9 cellular contexts compared by ENCODE assay signal in the genomic region with DNA sequence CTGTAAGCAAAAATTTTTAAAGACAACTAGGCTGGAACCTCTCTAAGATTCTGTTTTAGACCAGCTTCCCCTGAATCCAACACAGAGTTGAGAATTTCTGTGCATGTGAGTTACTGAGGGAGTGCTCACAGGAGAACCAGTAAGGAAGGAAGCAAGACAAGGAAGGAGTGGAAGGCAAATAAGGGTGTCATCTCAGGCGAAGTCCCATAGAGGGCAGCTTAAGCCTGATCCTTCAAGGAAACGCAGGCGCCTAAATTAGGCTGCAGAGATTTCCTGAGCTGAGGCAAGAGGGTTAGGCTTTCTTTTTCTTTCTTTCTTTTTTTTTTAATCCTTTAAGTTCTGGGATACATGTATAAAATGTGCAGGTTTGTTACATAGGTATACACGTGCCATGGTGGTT. TPM values are rescaled to one million over a fixed set of nuclear protein-coding genes. Genes with fewer than 3 reads are reported as not detected.
DNase-seq lines count a peak whose midpoint lies in the region; ATAC-seq and TF ChIP-seq lines count a peak whose summit lies in the region.
"Had no signal": no experiment of that assay in that cellular context is flagged by ENCODE, and none has a peak within 500 bp of the region (broad histone marks: within the 10 kb centered on the region; RNA-seq: fewer than 3 reads in every experiment).

No MANE protein-coding gene starts in this region.

- H3K4me3 ChIP-seq in GM23338 (no peak overlapping the region), WERI-Rb-1 (ENCODE audit: low read depth, low read length) (no peak overlapping the region)

- no peaks in the 10 kb centered on the region for H4K20me1 ChIP-seq in GM23338 (replicated peaks; ENCODE audit: insufficient read depth)

- no peak overlapping the region for H3K27ac ChIP-seq in 22Rv1
- no peak overlapping the region for H3K27ac ChIP-seq in GM23338 (ENCODE audit: low read depth)
- no peak overlapping the region for H3K27ac ChIP-seq in WERI-Rb-1

- no peaks in the 10 kb centered on the region for H3F3A ChIP-seq in GM23338 (replicated peaks; ENCODE audit: low read depth)

- H3K4me1 ChIP-seq in GM23338 (ENCODE audit: insufficient read depth) = no peaks in the 10 kb centered on the region

- H3K36me3 Mint-ChIP-seq in GM23338 (ENCODE audit: low read depth) (no peaks in the 10 kb centered on the region), T-helper 17 cell (ENCODE audit: low read depth) (no peaks in the 10 kb centered on the region)

- H3K4me3 Mint-ChIP-seq in GM23338 (no peak overlapping the region), T-helper 17 cell (no peak overlapping the region)

- no peak overlapping the region for H2AFZ ChIP-seq in GM23338

- no peak overlapping the region for H3K4me2 ChIP-seq in GM23338

- H3K9me3 ChIP-seq in WERI-Rb-1 (ENCODE audit: severe bottlenecking) = no peaks in the 10 kb centered on the region
- H3K9me3 ChIP-seq in T-helper 17 cell (ENCODE audit: control insufficient read depth, low read length, poor library complexity, severe bottlenecking) = no peaks in the 10 kb centered on the region

- H3K4me1 Mint-ChIP-seq in GM23338 (no peaks in the 10 kb centered on the region), T-helper 17 cell (no peaks in the 10 kb centered on the region)

- H3K27me3 Mint-ChIP-seq in GM23338 (ENCODE audit: insufficient read depth, low read depth, poor library complexity) = no peaks in the 10 kb centered on the region
- peaks cover 6% of the 10 kb centered on the region for H3K27me3 Mint-ChIP-seq in T-helper 17 cell

- no peaks in the 10 kb centered on the region for H3K27me3 ChIP-seq in GM23338 (ENCODE audit: insufficient read depth)
- H3K27me3 ChIP-seq in WERI-Rb-1 (ENCODE audit: insufficient read depth, low read depth, severe bottlenecking) = no peaks in the 10 kb centered on the region

- H3K27ac Mint-ChIP-seq in GM23338 = no peak overlapping the region
- no peak overlapping the region for H3K27ac Mint-ChIP-seq in T-helper 17 cell

- no peaks in the 10 kb centered on the region for H3K9me2 ChIP-seq in GM23338 (ENCODE audit: insufficient read depth)

- H3K79me2 ChIP-seq in GM23338 (replicated peaks; ENCODE audit: insufficient read depth) = no peaks in the 10 kb centered on the region

- DNase-seq in GM23338 (ENCODE audit: low spot score) (peak; percentile 88), WERI-Rb-1 (peak; percentile 35), iPS DF 19.7 (ENCODE audit: low read depth, low spot score) (peak; percentile 40), T-helper 17 cell (no peak)

- no peaks in the 10 kb centered on the region for H3K9me3 Mint-ChIP-seq in GM23338

- H3K36me3 ChIP-seq in GM23338 (ENCODE audit: insufficient read depth) = no peaks in the 10 kb centered on the region
- H3K36me3 ChIP-seq in WERI-Rb-1 = no peaks in the 10 kb centered on the region

- peak; percentile 60 for TF ChIP-seq CTCF in 22Rv1 (IDR thresholded peaks at IDR 0.05)
- TF ChIP-seq CTCF in GM23338 (conservative IDR thresholded peaks at IDR 0.05; ENCODE audit: low read depth in 2 of 2) = peak; percentile 68 to 87
- peak; percentile 59 for TF ChIP-seq CTCF in WERI-Rb-1 (IDR thresholded peaks at IDR 0.05; ENCODE audit: low read depth, low read length)

- ATAC-seq in GM23338 = peak; percentile 98
- no peak for ATAC-seq in HG02610 (IDR thresholded peaks at IDR 0.05; ENCODE audit: unreplicated experiment)
- ATAC-seq in GM19324 (IDR thresholded peaks at IDR 0.05; ENCODE audit: low FRiP score, unreplicated experiment) = no peak
- ATAC-seq in T-helper 17 cell = no peak
- no peak for ATAC-seq in GM18517 (IDR thresholded peaks at IDR 0.05; ENCODE audit: unreplicated experiment)

TF ChIP-seq in GM23338, 12 proteins besides CTCF, POLR2A, EP300 and RAD21 (continues in another document):
- no peak for TF ChIP-seq JUNB (IDR thresholded peaks at IDR 0.05; ENCODE audit: unreplicated experiment)
- no peak for TF ChIP-seq STAT1 (IDR thresholded peaks at IDR 0.05; ENCODE audit: unreplicated experiment)
- TF ChIP-seq POLR2AphosphoS5 (IDR thresholded peaks at IDR 0.05; ENCODE audit: low read depth) = no peak
- TF ChIP-seq EZH2 (IDR thresholded peaks at IDR 0.05; ENCODE audit: low read depth, unreplicated experiment) = no peak
- TF ChIP-seq, protein P1, sequence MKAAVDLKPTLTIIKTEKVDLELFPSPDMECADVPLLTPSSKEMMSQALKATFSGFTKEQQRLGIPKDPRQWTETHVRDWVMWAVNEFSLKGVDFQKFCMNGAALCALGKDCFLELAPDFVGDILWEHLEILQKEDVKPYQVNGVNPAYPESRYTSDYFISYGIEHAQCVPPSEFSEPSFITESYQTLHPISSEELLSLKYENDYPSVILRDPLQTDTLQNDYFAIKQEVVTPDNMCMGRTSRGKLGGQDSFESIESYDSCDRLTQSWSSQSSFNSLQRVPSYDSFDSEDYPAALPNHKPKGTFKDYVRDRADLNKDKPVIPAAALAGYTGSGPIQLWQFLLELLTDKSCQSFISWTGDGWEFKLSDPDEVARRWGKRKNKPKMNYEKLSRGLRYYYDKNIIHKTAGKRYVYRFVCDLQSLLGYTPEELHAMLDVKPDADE (IDR thresholded peaks at IDR 0.05) = no peak
- no peak for TF ChIP-seq ZNF114 (CRISPR knock-in tag; IDR thresholded peaks at IDR 0.05)
- TF ChIP-seq, protein P2, sequence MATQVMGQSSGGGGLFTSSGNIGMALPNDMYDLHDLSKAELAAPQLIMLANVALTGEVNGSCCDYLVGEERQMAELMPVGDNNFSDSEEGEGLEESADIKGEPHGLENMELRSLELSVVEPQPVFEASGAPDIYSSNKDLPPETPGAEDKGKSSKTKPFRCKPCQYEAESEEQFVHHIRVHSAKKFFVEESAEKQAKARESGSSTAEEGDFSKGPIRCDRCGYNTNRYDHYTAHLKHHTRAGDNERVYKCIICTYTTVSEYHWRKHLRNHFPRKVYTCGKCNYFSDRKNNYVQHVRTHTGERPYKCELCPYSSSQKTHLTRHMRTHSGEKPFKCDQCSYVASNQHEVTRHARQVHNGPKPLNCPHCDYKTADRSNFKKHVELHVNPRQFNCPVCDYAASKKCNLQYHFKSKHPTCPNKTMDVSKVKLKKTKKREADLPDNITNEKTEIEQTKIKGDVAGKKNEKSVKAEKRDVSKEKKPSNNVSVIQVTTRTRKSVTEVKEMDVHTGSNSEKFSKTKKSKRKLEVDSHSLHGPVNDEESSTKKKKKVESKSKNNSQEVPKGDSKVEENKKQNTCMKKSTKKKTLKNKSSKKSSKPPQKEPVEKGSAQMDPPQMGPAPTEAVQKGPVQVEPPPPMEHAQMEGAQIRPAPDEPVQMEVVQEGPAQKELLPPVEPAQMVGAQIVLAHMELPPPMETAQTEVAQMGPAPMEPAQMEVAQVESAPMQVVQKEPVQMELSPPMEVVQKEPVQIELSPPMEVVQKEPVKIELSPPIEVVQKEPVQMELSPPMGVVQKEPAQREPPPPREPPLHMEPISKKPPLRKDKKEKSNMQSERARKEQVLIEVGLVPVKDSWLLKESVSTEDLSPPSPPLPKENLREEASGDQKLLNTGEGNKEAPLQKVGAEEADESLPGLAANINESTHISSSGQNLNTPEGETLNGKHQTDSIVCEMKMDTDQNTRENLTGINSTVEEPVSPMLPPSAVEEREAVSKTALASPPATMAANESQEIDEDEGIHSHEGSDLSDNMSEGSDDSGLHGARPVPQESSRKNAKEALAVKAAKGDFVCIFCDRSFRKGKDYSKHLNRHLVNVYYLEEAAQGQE (IDR thresholded peaks at IDR 0.05; ENCODE audit: unreplicated experiment) = no peak
- no peak for TF ChIP-seq CREB1 (CRISPR knock-in tag; IDR thresholded peaks at IDR 0.05; ENCODE audit: low read depth)
- TF ChIP-seq NANOG (IDR thresholded peaks at IDR 0.05; ENCODE audit: borderline replicate concordance) = no peak

RNA-seq across cellular contexts. Expression of a gene that starts 36.2 kb away (rescaled TPM):
- 0.04 and 0.07 TPM in 2 replicates for total RNA-seq in GM23338 (2014; rRNA removed; shearing (Covaris generic))
- 0.10 TPM in 1 of 2 replicates, not detected in the other for polyA plus RNA-seq in GM23338 (2016; fragmentation: Nextera tagmentation; extraction: Ambion mirVana)
- under 1 TPM; 0.02 to 0.16 TPM for total RNA-seq in T-helper 17 cell
- total RNA-seq: endothelial cell of umbilical vein had no signal
- polyA plus RNA-seq: endothelial cell of umbilical vein had no signal

Comparison
In these comparisons a context has a peak if more than half of its experiments do, and no peak if none do; other contexts are left out.
1. DNase-seq: peak in GM23338 (single experiment), WERI-Rb-1 (single experiment) and iPS DF 19.7 (single experiment); none in T-helper 17 cell (0 of 3).
2. Peak in every context shown above with its lines, with median percentiles within 50 percentile points of each other: CTCF ChIP-seq.